17 cellular contexts compared by ENCODE assay signal in genomic region chr7:105622114-105622731, GRCh38. TPM values are rescaled to one million over a fixed set of nuclear protein-coding genes. Genes with fewer than 3 reads are reported as not detected.
"Had no signal": no experiment of that assay in that cellular context is flagged by ENCODE, and none has a peak within 500 bp of the region (broad histone marks: within the 10 kb centered on the region; RNA-seq: fewer than 3 reads in every experiment).

No MANE protein-coding gene starts in this region.

- H3K27ac ChIP-seq: left lung, ovary, SJSA1, VCaP had no signal

- H3K36me3 ChIP-seq: ovary, SJSA1 had no signal

- H3K27me3 Mint-ChIP-seq: activated CD4-positive, alpha-beta T cell treated with anti-CD3 and anti-CD28 coated beads for 36 hours; activated CD8-positive, alpha-beta T cell treated with anti-CD3 and anti-CD28 coated beads for 36 hours; central memory CD8-positive, alpha-beta T cell; dendritic cell treated with granulocyte-macrophage colony-stimulating factor and Interleukin-4, amounts not matched to agents 40 ng/mL and 50 ng/mL, for 4 days; memory B cell; type B pancreatic cell had no signal

- H3K4me1 Mint-ChIP-seq: activated CD4-positive, alpha-beta T cell treated with anti-CD3 and anti-CD28 coated beads for 36 hours; central memory CD8-positive, alpha-beta T cell; memory B cell; neural crest cell; stimulated activated effector memory CD8-positive, alpha-beta T cell treated with anti-CD3 and anti-CD28 coated beads, Interleukin-12 subunit alpha, Interleukin-12 subunit beta, amount 100 ng/mL, for 72 hours had no signal

- H3K4me3 Mint-ChIP-seq: activated CD4-positive, alpha-beta T cell treated with anti-CD3 and anti-CD28 coated beads for 36 hours; activated CD8-positive, alpha-beta T cell treated with anti-CD3 and anti-CD28 coated beads for 36 hours; activated T-helper 1 cell treated with anti-CD3 and anti-CD28 coated beads, Interleukin-12 subunit alpha, Interleukin-12 subunit beta, Interleukin-2, Interleukin-4 antibody, amounts not matched to agents 30 ng/mL and 10 ng/mL and 1 ng/mL, durations not matched to agents 14 hours and 24 hours and 36 hours; central memory CD8-positive, alpha-beta T cell; dendritic cell treated with granulocyte-macrophage colony-stimulating factor and Interleukin-4, amounts not matched to agents 40 ng/mL and 50 ng/mL, for 4 days; memory B cell; neural crest cell; stimulated activated effector memory CD8-positive, alpha-beta T cell treated with anti-CD3 and anti-CD28 coated beads, Interleukin-12 subunit alpha, Interleukin-12 subunit beta, amount 100 ng/mL, for 72 hours; type B pancreatic cell had no signal

- H3K27ac Mint-ChIP-seq: activated CD4-positive, alpha-beta T cell treated with anti-CD3 and anti-CD28 coated beads for 36 hours; activated CD8-positive, alpha-beta T cell treated with anti-CD3 and anti-CD28 coated beads for 36 hours; activated T-helper 1 cell treated with anti-CD3 and anti-CD28 coated beads, Interleukin-12 subunit alpha, Interleukin-12 subunit beta, Interleukin-2, Interleukin-4 antibody, amounts not matched to agents 30 ng/mL and 10 ng/mL and 1 ng/mL, durations not matched to agents 14 hours and 24 hours and 36 hours; dendritic cell treated with granulocyte-macrophage colony-stimulating factor and Interleukin-4, amounts not matched to agents 40 ng/mL and 50 ng/mL, for 4 days; memory B cell; stimulated activated effector memory CD8-positive, alpha-beta T cell treated with anti-CD3 and anti-CD28 coated beads, Interleukin-12 subunit alpha, Interleukin-12 subunit beta, amount 100 ng/mL, for 72 hours; type B pancreatic cell had no signal

- ATAC-seq: activated CD4-positive, alpha-beta T cell treated with anti-CD3 and anti-CD28 coated beads for 36 hours; activated CD8-positive, alpha-beta T cell treated with anti-CD3 and anti-CD28 coated beads for 36 hours; left lung; stimulated activated effector memory CD8-positive, alpha-beta T cell treated with anti-CD3 and anti-CD28 coated beads, Interleukin-12 subunit alpha, Interleukin-12 subunit beta, amount 100 ng/mL, for 72 hours had no signal

- H3K9me3 ChIP-seq: ovary, SJSA1 had no signal

- H3K27me3 ChIP-seq: left lung, ovary, SJSA1 had no signal

- DNase-seq: activated CD4-positive, alpha-beta T cell treated with anti-CD3 and anti-CD28 coated beads for 36 hours; activated CD8-positive, alpha-beta memory T cell treated with anti-CD3 and anti-CD28 coated beads, Interleukin-2, amount 50 U/mL, for 4 hours; activated CD8-positive, alpha-beta T cell treated with anti-CD3 and anti-CD28 coated beads for 36 hours; activated naive CD4-positive, alpha-beta T cell treated with Interleukin-2 at 50 U/mL for 16 hours; left lung; T-helper 1 cell had no signal

- H3K4me1 ChIP-seq: left lung, SJSA1 had no signal

- H3K4me3 ChIP-seq: left lung, ovary, SJSA1 had no signal

RNA-seq across cellular contexts. Expression of gene EFCAB10, which starts 40.9 kb away (rescaled TPM):
- total RNA-seq: activated CD4-positive, alpha-beta T cell treated with anti-CD3 and anti-CD28 coated beads for 36 hours; activated CD8-positive, alpha-beta T cell treated with anti-CD3 and anti-CD28 coated beads for 36 hours; activated T-helper 1 cell treated with anti-CD3 and anti-CD28 coated beads, Interleukin-12 subunit alpha, Interleukin-12 subunit beta, Interleukin-2, Interleukin-4 antibody, amounts not matched to agents 30 ng/mL and 10 ng/mL and 1 ng/mL, durations not matched to agents 14 hours and 24 hours and 36 hours; right cardiac atrium; SJSA1 had no signal
